In the genomic region with DNA sequence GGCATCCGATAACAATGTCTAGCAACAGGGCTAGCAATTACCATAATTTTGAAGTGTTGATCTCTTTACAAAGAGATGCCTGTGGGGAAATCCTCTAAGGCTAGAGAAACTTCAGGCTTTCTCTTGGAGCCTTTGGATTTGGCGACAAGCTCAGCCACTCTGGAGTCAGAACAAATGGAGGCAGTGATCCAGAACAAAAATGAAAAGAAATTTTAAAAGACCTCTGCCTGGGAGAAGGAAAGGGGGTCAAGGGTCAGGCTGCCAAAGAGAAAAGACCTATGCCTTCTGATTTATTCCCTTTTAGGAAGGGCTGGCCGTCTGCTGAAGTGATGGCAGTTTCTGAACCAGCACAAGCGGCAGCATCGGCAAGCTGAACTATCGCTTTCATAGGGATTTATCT, we compare ENCODE assay signal across 1 cellular context.
TF ChIP-seq lines count a peak whose summit lies in the region.

No MANE protein-coding gene starts in this region.

TF ChIP-seq in WTC11, 78 proteins besides CTCF, POLR2A, EP300 and RAD21 (continued from another document):
- TF ChIP-seq, protein P1, sequence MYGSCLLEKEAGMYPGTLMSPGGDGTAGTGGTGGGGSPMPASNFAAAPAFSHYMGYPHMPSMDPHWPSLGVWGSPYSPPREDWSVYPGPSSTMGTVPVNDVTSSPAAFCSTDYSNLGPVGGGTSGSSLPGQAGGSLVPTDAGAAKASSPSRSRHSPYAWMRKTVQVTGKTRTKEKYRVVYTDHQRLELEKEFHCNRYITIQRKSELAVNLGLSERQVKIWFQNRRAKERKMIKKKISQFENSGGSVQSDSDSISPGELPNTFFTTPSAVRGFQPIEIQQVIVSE (CRISPR knock-in tag; IDR thresholded peaks at IDR 0.05; ENCODE audit: borderline replicate concordance), result no peak
- TF ChIP-seq ZNF423 (CRISPR knock-in tag; IDR thresholded peaks at IDR 0.05) (no peak), EMX1 (CRISPR knock-in tag; IDR thresholded peaks at IDR 0.05) (no peak), ZNF396 (CRISPR knock-in tag; IDR thresholded peaks at IDR 0.05; ENCODE audit: borderline replicate concordance) (no peak), NFYB (CRISPR knock-in tag; conservative IDR thresholded peaks at IDR 0.05; ENCODE audit: low read depth) (no peak)
- TF ChIP-seq, protein P2, sequence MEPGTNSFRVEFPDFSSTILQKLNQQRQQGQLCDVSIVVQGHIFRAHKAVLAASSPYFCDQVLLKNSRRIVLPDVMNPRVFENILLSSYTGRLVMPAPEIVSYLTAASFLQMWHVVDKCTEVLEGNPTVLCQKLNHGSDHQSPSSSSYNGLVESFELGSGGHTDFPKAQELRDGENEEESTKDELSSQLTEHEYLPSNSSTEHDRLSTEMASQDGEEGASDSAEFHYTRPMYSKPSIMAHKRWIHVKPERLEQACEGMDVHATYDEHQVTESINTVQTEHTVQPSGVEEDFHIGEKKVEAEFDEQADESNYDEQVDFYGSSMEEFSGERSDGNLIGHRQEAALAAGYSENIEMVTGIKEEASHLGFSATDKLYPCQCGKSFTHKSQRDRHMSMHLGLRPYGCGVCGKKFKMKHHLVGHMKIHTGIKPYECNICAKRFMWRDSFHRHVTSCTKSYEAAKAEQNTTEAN (CRISPR knock-in tag; IDR thresholded peaks at IDR 0.05), result no peak
- TF ChIP-seq, protein P3, sequence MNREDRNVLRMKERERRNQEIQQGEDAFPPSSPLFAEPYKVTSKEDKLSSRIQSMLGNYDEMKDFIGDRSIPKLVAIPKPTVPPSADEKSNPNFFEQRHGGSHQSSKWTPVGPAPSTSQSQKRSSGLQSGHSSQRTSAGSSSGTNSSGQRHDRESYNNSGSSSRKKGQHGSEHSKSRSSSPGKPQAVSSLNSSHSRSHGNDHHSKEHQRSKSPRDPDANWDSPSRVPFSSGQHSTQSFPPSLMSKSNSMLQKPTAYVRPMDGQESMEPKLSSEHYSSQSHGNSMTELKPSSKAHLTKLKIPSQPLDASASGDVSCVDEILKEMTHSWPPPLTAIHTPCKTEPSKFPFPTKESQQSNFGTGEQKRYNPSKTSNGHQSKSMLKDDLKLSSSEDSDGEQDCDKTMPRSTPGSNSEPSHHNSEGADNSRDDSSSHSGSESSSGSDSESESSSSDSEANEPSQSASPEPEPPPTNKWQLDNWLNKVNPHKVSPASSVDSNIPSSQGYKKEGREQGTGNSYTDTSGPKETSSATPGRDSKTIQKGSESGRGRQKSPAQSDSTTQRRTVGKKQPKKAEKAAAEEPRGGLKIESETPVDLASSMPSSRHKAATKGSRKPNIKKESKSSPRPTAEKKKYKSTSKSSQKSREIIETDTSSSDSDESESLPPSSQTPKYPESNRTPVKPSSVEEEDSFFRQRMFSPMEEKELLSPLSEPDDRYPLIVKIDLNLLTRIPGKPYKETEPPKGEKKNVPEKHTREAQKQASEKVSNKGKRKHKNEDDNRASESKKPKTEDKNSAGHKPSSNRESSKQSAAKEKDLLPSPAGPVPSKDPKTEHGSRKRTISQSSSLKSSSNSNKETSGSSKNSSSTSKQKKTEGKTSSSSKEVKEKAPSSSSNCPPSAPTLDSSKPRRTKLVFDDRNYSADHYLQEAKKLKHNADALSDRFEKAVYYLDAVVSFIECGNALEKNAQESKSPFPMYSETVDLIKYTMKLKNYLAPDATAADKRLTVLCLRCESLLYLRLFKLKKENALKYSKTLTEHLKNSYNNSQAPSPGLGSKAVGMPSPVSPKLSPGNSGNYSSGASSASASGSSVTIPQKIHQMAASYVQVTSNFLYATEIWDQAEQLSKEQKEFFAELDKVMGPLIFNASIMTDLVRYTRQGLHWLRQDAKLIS (CRISPR knock-in tag; IDR thresholded peaks at IDR 0.05; ENCODE audit: borderline replicate concordance), result no peak
